In genomic region chr10:77168861-77169260, GRCh38 we compare ENCODE assay signal across 25 cellular contexts.
"Had no signal": no experiment of that assay in that cellular context is flagged by ENCODE, and none has a peak within 500 bp of the region (broad histone marks: within the 10 kb centered on the region; RNA-seq: fewer than 3 reads in every experiment).

No MANE protein-coding gene starts in this region.

- H3K4me3 Mint-ChIP-seq: activated CD4-positive, alpha-beta T cell treated with anti-CD3 and anti-CD28 coated beads, Interleukin-2, amount 10 ng/mL, durations not matched to agents 7 days and 5 days; activated CD8-positive, alpha-beta memory T cell treated with anti-CD3 and anti-CD28 coated beads, Interleukin-2, amount 10 ng/mL, durations not matched to agents 7 days and 5 days; activated CD8-positive, alpha-beta T cell treated with anti-CD3 and anti-CD28 coated beads for 36 hours; activated naive CD4-positive, alpha-beta T cell treated with anti-CD3 and anti-CD28 coated beads, Interleukin-2, amount 10 ng/mL, durations not matched to agents 7 days and 5 days; nephron had no signal

- H3K27ac ChIP-seq: cardiac muscle cell, pancreas, psoas muscle, upper lobe of left lung, WERI-Rb-1 had no signal

- DNase-seq: activated CD4-positive, alpha-beta T cell treated with anti-CD3 and anti-CD28 coated beads, Interleukin-2, amount 10 ng/mL, durations not matched to agents 7 days and 5 days; activated CD4-positive, CD25-positive, alpha-beta regulatory T cell treated with anti-CD3 and anti-CD28 coated beads, Interleukin-2, amount 50 U/mL, for 72 hours; activated CD8-positive, alpha-beta memory T cell treated with anti-CD3 and anti-CD28 coated beads, Interleukin-2, amount 10 ng/mL, durations not matched to agents 7 days and 5 days; activated CD8-positive, alpha-beta T cell treated with anti-CD3 and anti-CD28 coated beads for 36 hours; activated effector memory CD4-positive, alpha-beta T cell treated with anti-CD3 and anti-CD28 coated beads, Interleukin-2, amount 50 U/mL, for 16 hours; activated naive CD4-positive, alpha-beta T cell treated with anti-CD3 and anti-CD28 coated beads, Interleukin-2, amount 10 ng/mL, durations not matched to agents 7 days and 5 days; activated T-cell treated with anti-CD3 and anti-CD28 coated beads for 4 hours; amygdala; cortex of kidney; erythroblast; foreskin melanocyte; glutamatergic neuron; hippocampal formation; left cardiac atrium; mesenchymal stem cell; pancreas; psoas muscle; right cardiac atrium; stimulated activated CD4-positive, alpha-beta T cell treated with anti-CD3 and anti-CD28 coated beads, Interleukin-12 subunit alpha, Interleukin-12 subunit beta, amount 100 ng/mL, for 4 hours; stimulated activated CD4-positive, alpha-beta T cell treated with anti-CD3 and anti-CD28 coated beads, Interleukin-4, amount 100 ng/mL, for 4 hours; stimulated activated naive CD8-positive, alpha-beta T cell treated with anti-CD3 and anti-CD28 coated beads, Interleukin-15, Interleukin-2, amounts not matched to agents 100 U/mL and 50 U/mL, for 24 hours; upper lobe of left lung; WERI-Rb-1 had no signal

- H3K4me3 ChIP-seq: cardiac muscle cell, pancreas, psoas muscle, upper lobe of left lung had no signal

- H3K36me3 Mint-ChIP-seq: activated CD8-positive, alpha-beta memory T cell treated with anti-CD3 and anti-CD28 coated beads, Interleukin-2, amount 10 ng/mL, durations not matched to agents 7 days and 5 days; activated naive CD4-positive, alpha-beta T cell treated with anti-CD3 and anti-CD28 coated beads, Interleukin-2, amount 10 ng/mL, durations not matched to agents 7 days and 5 days had no signal

- H3K27ac Mint-ChIP-seq: activated CD4-positive, alpha-beta T cell treated with anti-CD3 and anti-CD28 coated beads, Interleukin-2, amount 10 ng/mL, durations not matched to agents 7 days and 5 days; activated CD8-positive, alpha-beta memory T cell treated with anti-CD3 and anti-CD28 coated beads, Interleukin-2, amount 10 ng/mL, durations not matched to agents 7 days and 5 days; activated CD8-positive, alpha-beta T cell treated with anti-CD3 and anti-CD28 coated beads for 36 hours; activated naive CD4-positive, alpha-beta T cell treated with anti-CD3 and anti-CD28 coated beads, Interleukin-2, amount 10 ng/mL, durations not matched to agents 7 days and 5 days; nephron had no signal

- ATAC-seq: activated CD8-positive, alpha-beta memory T cell treated with anti-CD3 and anti-CD28 coated beads, Interleukin-2, amount 10 ng/mL, durations not matched to agents 7 days and 5 days; activated CD8-positive, alpha-beta T cell treated with anti-CD3 and anti-CD28 coated beads for 36 hours; left cardiac atrium; pancreas; psoas muscle; right cardiac atrium; stimulated activated naive CD8-positive, alpha-beta T cell treated with anti-CD3 and anti-CD28 coated beads, Interleukin-15, Interleukin-2, amounts not matched to agents 100 U/mL and 50 U/mL, for 24 hours had no signal

- H3K9me3 ChIP-seq: pancreas, psoas muscle, upper lobe of left lung had no signal

- H3K4me1 Mint-ChIP-seq: activated CD8-positive, alpha-beta memory T cell treated with anti-CD3 and anti-CD28 coated beads, Interleukin-2, amount 10 ng/mL, durations not matched to agents 7 days and 5 days; activated naive CD4-positive, alpha-beta T cell treated with anti-CD3 and anti-CD28 coated beads, Interleukin-2, amount 10 ng/mL, durations not matched to agents 7 days and 5 days had no signal
